Comparison of ENCODE assay signal across 26 cellular contexts in the genomic region with DNA sequence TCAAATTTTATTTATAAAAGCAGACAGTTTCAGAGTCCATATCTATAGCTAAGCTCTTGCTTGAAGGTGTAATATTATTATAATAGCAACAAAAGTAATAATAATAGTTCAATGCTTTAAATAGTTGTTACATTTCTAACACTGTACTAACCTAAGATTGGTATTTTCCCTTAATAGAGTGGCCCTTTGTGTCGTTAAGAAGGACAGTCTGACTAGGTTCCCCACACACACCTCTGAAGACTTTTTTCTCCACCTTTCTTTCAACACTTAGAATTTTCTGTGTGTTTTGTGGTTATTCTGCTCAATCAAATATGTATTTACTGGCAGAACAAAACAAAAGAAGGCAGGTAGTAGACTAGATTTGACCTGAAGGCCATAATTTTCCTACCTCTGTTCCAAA.
DNase-seq lines count a peak whose midpoint lies in the region; ATAC-seq lines count a peak whose summit lies in the region.
"Had no signal": no experiment of that assay in that cellular context is flagged by ENCODE, and none has a peak within 500 bp of the region (broad histone marks: within the 10 kb centered on the region; RNA-seq: fewer than 3 reads in every experiment).

No MANE protein-coding gene starts in this region.

- DNase-seq in pons (ENCODE audit: low spot score) (no peak), NCI-H1694 (lab: John Stamatoyannopoulos, UW) (no peak)
- DNase-seq in activated CD4-positive, alpha-beta T cell treated with anti-CD3 and anti-CD28 coated beads for 48 hours, result no peak
- DNase-seq: activated CD4-positive, CD25-positive, alpha-beta regulatory T cell; activated T-cell treated with anti-CD3 and anti-CD28 coated beads, Interleukin-2, amount 50 U/mL, for 1 hour; AML-193; DMS79 treated with DMSO at 0.1 percent for 48 hours; effector CD8-positive, alpha-beta T cell; foreskin keratinocyte; hypothalamus; Kasumi-1; midbrain; NCI-H1930; NCI-H446; posterior cingulate gyrus; sigmoid colon; stimulated activated CD4-positive, alpha-beta T cell treated with anti-CD3 and anti-CD28 coated beads, Interleukin-15, amount 100 ng/mL, for 24 hours; T1000; upper lobe of left lung had no signal

- ATAC-seq in GM18499 (IDR thresholded peaks at IDR 0.05; ENCODE audit: insufficient read depth, unreplicated experiment) (peak; percentile 10), GM19025 (IDR thresholded peaks at IDR 0.05; ENCODE audit: low read depth, unreplicated experiment) (peak; percentile 27), HG02610 (IDR thresholded peaks at IDR 0.05; ENCODE audit: unreplicated experiment) (peak; percentile 24), HG03432 (IDR thresholded peaks at IDR 0.05; ENCODE audit: unreplicated experiment) (peak; percentile 36), GM19395 (IDR thresholded peaks at IDR 0.05; ENCODE audit: unreplicated experiment) (no peak)
- ATAC-seq: foreskin keratinocyte; natural killer cell treated with Interleukin-12 subunit alpha and Interleukin-12 subunit beta and Interleukin-15 and Interleukin-18, amount 100 ng/mL, for 72 hours; Right ventricle myocardium inferior had no signal
